In genomic region chr1:91583326-91583755, GRCh38 we compare ENCODE assay signal across 12 cellular contexts.
A peak's percentile ranks its signal among the peaks of the same experiment; 100 is the strongest.
DNase-seq lines count a peak whose midpoint lies in the region; ATAC-seq and TF ChIP-seq lines count a peak whose summit lies in the region.
"Had no signal": no experiment of that assay in that cellular context is flagged by ENCODE, and none has a peak within 500 bp of the region (broad histone marks: within the 10 kb centered on the region; RNA-seq: fewer than 3 reads in every experiment).

No MANE protein-coding gene starts in this region.

- no peak overlapping the region for H3K4me3 Mint-ChIP-seq in MCF 10A (ENCODE audit: unreplicated experiment)
- H3K4me3 Mint-ChIP-seq: T-helper 2 cell treated with Interferon-gamma antibody and Interleukin-4, amounts not matched to agents 5 μg/mL and 100 μg/mL, for 36 hours had no signal

- DNase-seq in breast epithelium (ENCODE audit: low spot score in 2 of 2) (no peak), MCF 10A (ENCODE audit: unreplicated experiment) (no peak), NCI-H748 (lab: John Stamatoyannopoulos, UW; ENCODE audit: unreplicated experiment) (peak; percentile 85), fibroblast of the conjunctiva (ENCODE audit: low read depth) (peak; percentile 67), vagina (ENCODE audit: extremely low spot score in 2 of 2) (no peak), NCI-H345 (lab: John Stamatoyannopoulos, UW) (no peak), SHP77 (lab: John Stamatoyannopoulos, UW) (no peak)
- DNase-seq: cortex of kidney, kidney had no signal

- no peak overlapping the region for H3K27ac Mint-ChIP-seq in MCF 10A (ENCODE audit: low read depth, unreplicated experiment)
- H3K27ac Mint-ChIP-seq: T-helper 2 cell treated with Interferon-gamma antibody and Interleukin-4, amounts not matched to agents 5 μg/mL and 100 μg/mL, for 36 hours had no signal

- peak overlapping the region; percentile 58 to 76 for H3K27ac ChIP-seq in breast epithelium
- H3K27ac ChIP-seq in vagina, result peak overlapping the region; percentile 92
- H3K27ac ChIP-seq: C4-2B had no signal

- H3K9me3 ChIP-seq in breast epithelium (no peaks in the 10 kb centered on the region), vagina (no peaks in the 10 kb centered on the region)

- H3K27me3 Mint-ChIP-seq in MCF 10A (ENCODE audit: insufficient read depth, unreplicated experiment), result no peaks in the 10 kb centered on the region

- TF ChIP-seq CTCF in breast epithelium (IDR thresholded peaks at IDR 0.05) (no peak), MCF 10A (IDR thresholded peaks at IDR 0.05; ENCODE audit: unreplicated experiment) (no peak), vagina (IDR thresholded peaks at IDR 0.05) (no peak)

- H3K27me3 ChIP-seq in breast epithelium (no peaks in the 10 kb centered on the region), vagina (no peaks in the 10 kb centered on the region)

- no peaks in the 10 kb centered on the region for H3K4me1 ChIP-seq in breast epithelium
- H3K4me1 ChIP-seq in vagina, result peaks cover 33% of the 10 kb centered on the region

- no peaks in the 10 kb centered on the region for H3K9me3 Mint-ChIP-seq in MCF 10A (ENCODE audit: unreplicated experiment)
- H3K9me3 Mint-ChIP-seq: T-helper 2 cell treated with Interferon-gamma antibody and Interleukin-4, amounts not matched to agents 5 μg/mL and 100 μg/mL, for 36 hours had no signal

- TF ChIP-seq POLR2A in breast epithelium (IDR thresholded peaks at IDR 0.05) (no peak), vagina (IDR thresholded peaks at IDR 0.05) (no peak)

- intact Hi-C loops in breast epithelium (cut with DNase I; ENCODE audit: low total_unique reads), result no loop called here
- intact Hi-C loops in MCF 10A (cut with micrococcal nuclease), result no loop called here
- intact Hi-C loops in vagina (cut with DNase I), result no loop called here

- ATAC-seq in HG03280 (IDR thresholded peaks at IDR 0.05; ENCODE audit: unreplicated experiment), result no peak

- POLR2A ChIA-PET in MCF 10A (lab: Yijun Ruan, JAX), result interaction anchor here (4.4 kb wide), 1 partner anchor 14 kb away, joined by 20 read pairs; no protein-coding TSS in a partner anchor

- H3K4me1 Mint-ChIP-seq in MCF 10A (ENCODE audit: insufficient read depth, unreplicated experiment), result peaks cover 5% of the 10 kb centered on the region

- H3K36me3 Mint-ChIP-seq in MCF 10A (ENCODE audit: insufficient read depth, unreplicated experiment), result no peaks in the 10 kb centered on the region

- no peaks in the 10 kb centered on the region for H3K36me3 ChIP-seq in breast epithelium
- H3K36me3 ChIP-seq in vagina, result no peaks in the 10 kb centered on the region

- CTCF ChIA-PET in MCF 10A (lab: Yijun Ruan, JAX), result interaction anchor here (1.0 kb wide), 1 partner anchor 26 kb away, joined by 3 read pairs; no protein-coding TSS in a partner anchor

- H3K4me3 ChIP-seq in breast epithelium (no peak overlapping the region), vagina (no peak overlapping the region)

- no TSS peak for BruUV-seq in MCF 10A (replicated peaks; lab: Mats Ljungman, UMichigan)

Comparison
In these comparisons a context has a peak if more than half of its experiments do, and no peak if none do; other contexts are left out.
1. DNase-seq: peak in NCI-H748 (single experiment) and fibroblast of the conjunctiva (single experiment); none in breast epithelium (0 of 2), MCF 10A (single experiment), vagina (0 of 2), NCI-H345 (single experiment) and SHP77 (0 of 2).